18 cellular contexts compared by ENCODE assay signal in the genomic region with DNA sequence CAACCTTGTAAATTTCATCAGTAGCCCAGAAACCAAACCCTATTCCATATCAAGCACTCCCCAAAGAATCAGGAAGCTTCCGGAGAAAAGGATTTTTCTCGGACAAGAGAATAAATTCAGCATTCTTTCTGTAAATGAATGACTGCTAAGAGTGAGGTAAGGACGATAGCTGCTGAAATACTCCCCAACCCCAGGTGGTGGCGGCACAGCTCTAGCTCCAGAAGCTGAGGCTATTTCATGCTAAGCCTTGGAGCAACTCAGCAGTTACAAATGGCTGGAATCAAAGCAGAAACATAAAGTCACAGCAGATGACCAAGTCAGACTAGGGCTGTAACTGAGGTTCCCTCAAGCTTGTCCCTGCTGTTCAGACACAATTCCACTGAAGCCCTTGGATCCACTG. TPM values are rescaled to one million over a fixed set of nuclear protein-coding genes. Genes with fewer than 3 reads are reported as not detected.
DNase-seq lines count a peak whose midpoint lies in the region; ATAC-seq and TF ChIP-seq lines count a peak whose summit lies in the region.
"Had no signal": no experiment of that assay in that cellular context is flagged by ENCODE, and none has a peak within 500 bp of the region (broad histone marks: within the 10 kb centered on the region; RNA-seq: fewer than 3 reads in every experiment).

No MANE protein-coding gene starts in this region.

- no TSS peak for BruUV-seq in A673 (replicated peaks; lab: Mats Ljungman, UMichigan)

- no peaks in the 10 kb centered on the region for H3K36me3 ChIP-seq in A673 (ENCODE audit: insufficient read depth, low read length, poor library complexity, severe bottlenecking)
- no peaks in the 10 kb centered on the region for H3K36me3 ChIP-seq in GM23338 (ENCODE audit: insufficient read depth)
- H3K36me3 ChIP-seq in hepatocyte (replicated peaks; ENCODE audit: insufficient read depth, low read depth), result no peaks in the 10 kb centered on the region
- H3K36me3 ChIP-seq: gastrocnemius medialis had no signal

- H3K79me2 ChIP-seq in GM23338 (replicated peaks; ENCODE audit: insufficient read depth) (no peaks in the 10 kb centered on the region), hepatocyte (no peaks in the 10 kb centered on the region)

- no peak overlapping the region for H3K27ac Mint-ChIP-seq in GM23338
- H3K27ac Mint-ChIP-seq in activated CD8-positive, alpha-beta T cell treated with anti-CD3 and anti-CD28 coated beads, Interleukin-2, amount 10 ng/mL, durations not matched to agents 7 days and 5 days, result no peak overlapping the region
- H3K27ac Mint-ChIP-seq: natural killer cell; stimulated activated naive CD8-positive, alpha-beta T cell treated with anti-CD3 and anti-CD28 coated beads, Interleukin-15, Interleukin-2, amounts not matched to agents 100 ng/mL and 50 ng/mL, for 24 hours had no signal

- no peak overlapping the region for H3K27ac ChIP-seq in A673 (ENCODE audit: low read depth, low read length, poor library complexity, severe bottlenecking)
- no peak overlapping the region for H3K27ac ChIP-seq in GM23338 (ENCODE audit: low read depth)
- no peak overlapping the region for H3K27ac ChIP-seq in hepatocyte
- H3K27ac ChIP-seq: gastrocnemius medialis, SK-N-MC had no signal

- CTCF ChIA-PET in A673 (lab: Charles Lee), result interaction anchor here (0.6 kb wide), 1 partner anchor 10 kb away, joined by 3 read pairs; no protein-coding TSS in a partner anchor
- CTCF ChIA-PET in activated CD8-positive, alpha-beta T cell treated with anti-CD3 and anti-CD28 coated beads, Interleukin-2, amount 10 ng/mL, durations not matched to agents 7 days and 5 days (lab: Charles Lee), result interaction anchor here (1.0 kb wide), 1 partner anchor 24 kb away, joined by 3 read pairs; no protein-coding TSS in a partner anchor

- H4K20me1 ChIP-seq in GM23338 (replicated peaks; ENCODE audit: insufficient read depth), result no peaks in the 10 kb centered on the region
- H4K20me1 ChIP-seq in hepatocyte (ENCODE audit: insufficient read depth, poor library complexity, severe bottlenecking), result no peaks in the 10 kb centered on the region

- DNase-seq in A673 (ENCODE audit: low spot score) (no peak), GM23338 (ENCODE audit: low spot score) (peak; percentile 58), hepatocyte (ENCODE audit: low spot score) (no peak), D341Med (ENCODE audit: low spot score) (no peak)
- DNase-seq in stimulated activated CD4-positive, alpha-beta T cell treated with anti-CD3 and anti-CD28 coated beads, Interleukin-2, amount 100 ng/mL, for 48 hours, result no peak
- no peak for DNase-seq in activated CD8-positive, alpha-beta T cell treated with anti-CD3 and anti-CD28 coated beads, Interleukin-2, amount 10 ng/mL, durations not matched to agents 7 days and 5 days
- DNase-seq: activated CD4-positive, CD25-positive, alpha-beta regulatory T cell; EL; gastrocnemius medialis; islet precursor cell; natural killer cell; NCI-H146; NCI-H774 had no signal

- peak overlapping the region; percentile 80; the same call in 1 of the 2 replicates for H2AFZ ChIP-seq in GM23338
- H2AFZ ChIP-seq in hepatocyte, result no peak overlapping the region

- H3K4me2 ChIP-seq in GM23338 (no peak overlapping the region), hepatocyte (no peak overlapping the region)

- TF ChIP-seq CTCF in A673 (conservative IDR thresholded peaks at IDR 0.05; ENCODE audit: low read depth, low read length) (peak; percentile 43), GM23338 (conservative IDR thresholded peaks at IDR 0.05; ENCODE audit: low read depth in 2 of 2) (peak; percentile 49 to 78), hepatocyte (IDR thresholded peaks at IDR 0.05; ENCODE audit: poor library complexity) (peak; percentile 20)

- H3K9me3 Mint-ChIP-seq in GM23338, result no peaks in the 10 kb centered on the region
- no peaks in the 10 kb centered on the region for H3K9me3 Mint-ChIP-seq in activated CD8-positive, alpha-beta T cell treated with anti-CD3 and anti-CD28 coated beads, Interleukin-2, amount 10 ng/mL, durations not matched to agents 7 days and 5 days (ENCODE audit: insufficient read depth)
- H3K9me3 Mint-ChIP-seq: natural killer cell; stimulated activated naive CD8-positive, alpha-beta T cell treated with anti-CD3 and anti-CD28 coated beads, Interleukin-15, Interleukin-2, amounts not matched to agents 100 ng/mL and 50 ng/mL, for 24 hours had no signal

- H3K4me1 ChIP-seq in A673 (ENCODE audit: insufficient read depth, low read length, poor library complexity, severe bottlenecking) (no peaks in the 10 kb centered on the region), GM23338 (ENCODE audit: insufficient read depth) (peaks cover under 1% of the 10 kb centered on the region; the same call in 1 of the 2 replicates), hepatocyte (ENCODE audit: insufficient read depth) (no peaks in the 10 kb centered on the region)
- H3K4me1 ChIP-seq: gastrocnemius medialis had no signal

- WGBS in hepatocyte (ENCODE audit: low lambda C conversion rate, missing lambda C conversion rate), result 58% methylated on average over 4 of the region's 4 CpGs

- ATAC-seq in GM23338 (peak; percentile 85), SK-N-SH treated with all-trans-retinoic acid at 6 μM for 48 hours (peak; percentile 70; the same call in 2 of the 3 replicates), GM19324 (IDR thresholded peaks at IDR 0.05; ENCODE audit: low FRiP score, unreplicated experiment) (no peak)
- ATAC-seq in activated CD8-positive, alpha-beta T cell treated with anti-CD3 and anti-CD28 coated beads, Interleukin-2, amount 10 ng/mL, durations not matched to agents 7 days and 5 days, result no peak
- ATAC-seq: gastrocnemius medialis, natural killer cell had no signal

- no peak overlapping the region for H3K4me3 Mint-ChIP-seq in GM23338
- H3K4me3 Mint-ChIP-seq in activated CD8-positive, alpha-beta T cell treated with anti-CD3 and anti-CD28 coated beads, Interleukin-2, amount 10 ng/mL, durations not matched to agents 7 days and 5 days, result no peak overlapping the region
- H3K4me3 Mint-ChIP-seq: natural killer cell; stimulated activated naive CD8-positive, alpha-beta T cell treated with anti-CD3 and anti-CD28 coated beads, Interleukin-15, Interleukin-2, amounts not matched to agents 100 ng/mL and 50 ng/mL, for 24 hours had no signal

- H3K27me3 Mint-ChIP-seq in GM23338 (ENCODE audit: insufficient read depth, low read depth, poor library complexity), result no peaks in the 10 kb centered on the region
- no peaks in the 10 kb centered on the region for H3K27me3 Mint-ChIP-seq in activated CD8-positive, alpha-beta T cell treated with anti-CD3 and anti-CD28 coated beads, Interleukin-2, amount 10 ng/mL, durations not matched to agents 7 days and 5 days (ENCODE audit: low read depth)
- H3K27me3 Mint-ChIP-seq: stimulated activated naive CD8-positive, alpha-beta T cell treated with anti-CD3 and anti-CD28 coated beads, Interleukin-15, Interleukin-2, amounts not matched to agents 100 ng/mL and 50 ng/mL, for 24 hours had no signal

- H3K9me2 ChIP-seq in GM23338 (ENCODE audit: insufficient read depth) (no peaks in the 10 kb centered on the region), hepatocyte (replicated peaks; ENCODE audit: insufficient read depth) (no peaks in the 10 kb centered on the region)

- peaks cover 3% of the 10 kb centered on the region; the same call in 1 of the 3 replicates for H3K4me1 Mint-ChIP-seq in GM23338
- H3K4me1 Mint-ChIP-seq in activated CD8-positive, alpha-beta T cell treated with anti-CD3 and anti-CD28 coated beads, Interleukin-2, amount 10 ng/mL, durations not matched to agents 7 days and 5 days (ENCODE audit: low read depth), result no peaks in the 10 kb centered on the region
- H3K4me1 Mint-ChIP-seq: natural killer cell had no signal

- H3K36me3 Mint-ChIP-seq in GM23338 (ENCODE audit: low read depth), result no peaks in the 10 kb centered on the region
- no peaks in the 10 kb centered on the region for H3K36me3 Mint-ChIP-seq in activated CD8-positive, alpha-beta T cell treated with anti-CD3 and anti-CD28 coated beads, Interleukin-2, amount 10 ng/mL, durations not matched to agents 7 days and 5 days (ENCODE audit: low read depth)
- H3K36me3 Mint-ChIP-seq: natural killer cell had no signal

- intact Hi-C loops in A673 (cut with micrococcal nuclease; ENCODE audit: unreplicated experiment), result no loop called here

- H3K4me3 ChIP-seq in A673 (ENCODE audit: low read depth, low read length, poor library complexity, severe bottlenecking) (no peak overlapping the region), GM23338 (no peak overlapping the region), hepatocyte (no peak overlapping the region)
- H3K4me3 ChIP-seq: gastrocnemius medialis, SK-N-MC had no signal

- H3F3A ChIP-seq in GM23338 (replicated peaks; ENCODE audit: low read depth), result no peaks in the 10 kb centered on the region

- H3K27me3 ChIP-seq in A673 (replicated peaks; ENCODE audit: insufficient read depth, low read depth, low read length, poor library complexity) (peaks cover 3% of the 10 kb centered on the region), GM23338 (ENCODE audit: insufficient read depth) (no peaks in the 10 kb centered on the region), hepatocyte (no peaks in the 10 kb centered on the region)

- H3K9me3 ChIP-seq in A673 (ENCODE audit: low read depth, low read length, poor library complexity, severe bottlenecking) (no peaks in the 10 kb centered on the region), hepatocyte (ENCODE audit: low read depth) (no peaks in the 10 kb centered on the region)
- H3K9me3 ChIP-seq: gastrocnemius medialis had no signal

- POLR2A ChIA-PET in A673 (lab: Charles Lee; ENCODE audit: low non-redundant PET), result no interaction called here
- POLR2A ChIA-PET in activated CD8-positive, alpha-beta T cell treated with anti-CD3 and anti-CD28 coated beads, Interleukin-2, amount 10 ng/mL, durations not matched to agents 7 days and 5 days (lab: Charles Lee), result no interaction called here

TF ChIP-seq in SK-N-SH treated with all-trans-retinoic acid at 6 μM for 48 hours, 23 proteins besides CTCF, POLR2A, EP300 and RAD21 (continues in another document):
- no peak for TF ChIP-seq TOX (CRISPR knock-in tag; IDR thresholded peaks at IDR 0.05; ENCODE audit: borderline replicate concordance)

RNA-seq across cellular contexts. Expression of a gene that starts 13.9 kb away (rescaled TPM):
- total RNA-seq in A673 (2021) (0.39 and 0.80 TPM in 2 replicates), hepatocyte (3.6 and 3.7 TPM in 2 replicates)
- total RNA-seq in GM23338 (2014; rRNA removed; shearing (Covaris generic)), result 0.89 and 1.4 TPM in 2 replicates
- polyA plus RNA-seq in GM23338 (2016; fragmentation: Nextera tagmentation; extraction: Ambion mirVana) (0.87 and 1.6 TPM in 2 replicates), hepatocyte (0.92 and 1.8 TPM in 2 replicates)
- not detected for total RNA-seq in activated CD8-positive, alpha-beta T cell treated with anti-CD3 and anti-CD28 coated beads, Interleukin-2, amount 10 ng/mL, durations not matched to agents 7 days and 5 days
- total RNA-seq: HT1080, natural killer cell had no signal

Comparison
In these comparisons a context has a peak if more than half of its experiments do, and no peak if none do; other contexts are left out.
1. ATAC-seq: peak in GM23338 (single experiment) and SK-N-SH treated with all-trans-retinoic acid at 6 μM for 48 hours (single experiment); none in activated CD8-positive, alpha-beta T cell treated with anti-CD3 and anti-CD28 coated beads, Interleukin-2, amount 10 ng/mL, durations not matched to agents 7 days and 5 days (single experiment) and GM19324 (single experiment).
2. Peak in every context shown above with its lines, with median percentiles within 50 percentile points of each other: CTCF ChIP-seq.